In the genomic region with DNA sequence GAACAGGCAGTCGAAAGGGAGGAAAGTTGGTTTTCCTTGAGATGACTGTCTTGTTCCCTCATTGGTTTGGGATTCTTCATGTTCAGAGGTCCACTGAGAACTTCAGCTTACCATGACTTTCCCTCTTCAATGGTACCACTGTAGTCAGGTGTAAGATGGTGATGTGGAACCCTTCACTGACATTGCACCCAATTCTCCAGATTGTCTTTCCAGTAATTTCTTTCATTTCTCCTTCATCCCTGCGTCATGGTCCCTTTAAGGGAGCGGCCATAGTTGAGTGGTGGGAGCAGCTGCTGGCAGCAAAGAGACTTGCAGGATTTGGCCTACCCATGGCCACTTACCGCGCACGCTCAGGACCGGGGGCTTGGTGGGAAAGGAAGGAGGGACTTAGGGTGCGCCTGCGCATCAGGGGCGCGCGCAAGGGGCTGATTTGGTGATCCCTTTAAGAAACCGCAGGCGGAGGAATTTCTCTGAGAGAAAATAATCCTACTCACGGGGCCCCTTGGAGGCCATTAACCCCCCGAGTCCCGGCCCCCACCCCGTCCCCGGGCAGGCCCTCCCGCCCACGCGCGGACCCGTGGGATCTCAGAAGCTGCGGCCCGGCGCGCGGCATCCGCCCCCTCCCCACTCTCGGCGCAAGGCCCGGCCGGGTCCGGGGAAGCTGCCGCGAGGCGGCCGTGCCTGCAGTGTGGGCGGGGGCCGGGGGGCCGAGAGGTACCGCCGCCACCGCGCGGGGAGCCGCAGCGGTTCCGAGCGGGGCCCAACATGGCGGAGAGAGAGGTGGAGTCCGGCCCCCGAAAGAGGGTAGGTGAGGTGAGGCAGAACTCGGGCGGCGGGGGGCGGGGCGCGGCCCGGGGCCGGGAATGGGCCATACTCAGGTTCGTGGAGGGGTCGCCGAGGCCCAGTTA, we compare ENCODE assay signal across 8 cellular contexts. TPM values are rescaled to one million over a fixed set of nuclear protein-coding genes. Genes with fewer than 3 reads are reported as not detected.
DNase-seq lines count a peak whose midpoint lies in the region; ATAC-seq and TF ChIP-seq lines count a peak whose summit lies in the region.

A gene (plus strand): TSS at position 428 of the 908 bp plus-strand sequence. CDS start 338 bp downstream, at position 766.

- ATAC-seq in GM23338: peak; percentile 92
- peak; percentile 98 for ATAC-seq in stimulated activated naive CD8-positive, alpha-beta T cell treated with anti-CD3 and anti-CD28 coated beads, Interleukin-15, amount 100 ng/mL, for 72 hours

- no peaks in the 10 kb centered on the region for H3K27me3 ChIP-seq in GM23338 (ENCODE audit: insufficient read depth)

- H3K4me1 ChIP-seq in GM23338 (ENCODE audit: insufficient read depth): peaks cover 23% of the 10 kb centered on the region

- peaks cover 27% of the 10 kb centered on the region for H3K36me3 Mint-ChIP-seq in GM23338 (ENCODE audit: low read depth)
- H3K36me3 Mint-ChIP-seq in nephron progenitor cell (ENCODE audit: low read depth): peaks cover 41% of the 10 kb centered on the region

- no peak for TF ChIP-seq CTCF in GM23338 (conservative IDR thresholded peaks at IDR 0.05; ENCODE audit: low read depth in 2 of 2)
- no peak for TF ChIP-seq CTCF in nephron progenitor cell (IDR thresholded peaks at IDR 0.05)

- DNase-seq in Daoy (ENCODE audit: low read depth) (peak; percentile 98), GM23338 (ENCODE audit: low spot score) (peak; percentile 98), LoVo (ENCODE audit: low spot score) (peak; percentile 95), SHP77 treated with DMSO at 0.1 percent for 48 hours (lab: John Stamatoyannopoulos, UW) (peak; percentile 83), fibroblast of the conjunctiva (ENCODE audit: low read depth) (peak; percentile 98), nephron progenitor cell (peak; percentile 86)
- peak; percentile 95 for DNase-seq in activated effector memory CD4-positive, alpha-beta T cell treated with anti-CD3 and anti-CD28 coated beads, Interleukin-2, amount 50 U/mL, for 16 hours
- DNase-seq in stimulated activated naive CD8-positive, alpha-beta T cell treated with anti-CD3 and anti-CD28 coated beads, Interleukin-15, amount 100 ng/mL, for 72 hours: peak; percentile 85 to 94

- 0 out of 2 replicates have a peak, but pooled peaks cover 11% of the 10 kb centered on the region for H4K20me1 ChIP-seq in GM23338 (replicated peaks; ENCODE audit: insufficient read depth)

- peak within 1 kb of the TSS; percentile 16; the same call in 1 of the 2 replicates for H2AFZ ChIP-seq in GM23338

- H3K79me2 ChIP-seq in GM23338 (replicated peaks; ENCODE audit: insufficient read depth): peaks cover 43% of the 10 kb centered on the region

- 0 out of 2 replicates have a peak, but pooled peaks cover 7% of the 10 kb centered on the region for H3K9me2 ChIP-seq in GM23338 (ENCODE audit: insufficient read depth)

- peak within 1 kb of the TSS; percentile 89 for H3K4me2 ChIP-seq in GM23338

- peaks cover 3% of the 10 kb centered on the region; the same call in 1 of the 3 replicates for H3K9me3 Mint-ChIP-seq in GM23338
- peaks cover 22% of the 10 kb centered on the region for H3K9me3 Mint-ChIP-seq in nephron progenitor cell
- peaks cover 0 to 4% of the 10 kb centered on the region in 2 donors for H3K9me3 Mint-ChIP-seq in stimulated activated naive CD8-positive, alpha-beta T cell treated with anti-CD3 and anti-CD28 coated beads, Interleukin-15, amount 100 ng/mL, for 72 hours

- peaks cover 4% of the 10 kb centered on the region for H3K27me3 Mint-ChIP-seq in GM23338 (ENCODE audit: insufficient read depth, low read depth, poor library complexity)
- peaks cover 9% of the 10 kb centered on the region for H3K27me3 Mint-ChIP-seq in nephron progenitor cell (ENCODE audit: low read depth, poor library complexity)
- H3K27me3 Mint-ChIP-seq in stimulated activated naive CD8-positive, alpha-beta T cell treated with anti-CD3 and anti-CD28 coated beads, Interleukin-15, amount 100 ng/mL, for 72 hours: peaks cover 14% of the 10 kb centered on the region

- peak within 1 kb of the TSS; percentile 94 for H3K27ac ChIP-seq in GM23338 (ENCODE audit: low read depth)

- H3K4me3 Mint-ChIP-seq in GM23338: peak within 1 kb of the TSS; percentile 92
- H3K4me3 Mint-ChIP-seq in nephron progenitor cell: peak within 1 kb of the TSS; percentile 90
- peak within 1 kb of the TSS; percentile 85 to 86 for H3K4me3 Mint-ChIP-seq in stimulated activated naive CD8-positive, alpha-beta T cell treated with anti-CD3 and anti-CD28 coated beads, Interleukin-15, amount 100 ng/mL, for 72 hours

- peaks cover 23% of the 10 kb centered on the region for H3K4me1 Mint-ChIP-seq in GM23338
- peaks cover 36% of the 10 kb centered on the region for H3K4me1 Mint-ChIP-seq in nephron progenitor cell
- peaks cover 28% of the 10 kb centered on the region for H3K4me1 Mint-ChIP-seq in stimulated activated naive CD8-positive, alpha-beta T cell treated with anti-CD3 and anti-CD28 coated beads, Interleukin-15, amount 100 ng/mL, for 72 hours

- no peaks in the 10 kb centered on the region; the same call in 1 of the 2 replicates for H3K36me3 ChIP-seq in GM23338 (ENCODE audit: insufficient read depth)

- peak within 1 kb of the TSS; percentile 56 for H3K4me3 ChIP-seq in GM23338

- H3K27ac Mint-ChIP-seq in GM23338: peak within 1 kb of the TSS; percentile 89
- H3K27ac Mint-ChIP-seq in nephron progenitor cell: peak within 1 kb of the TSS; percentile 3
- H3K27ac Mint-ChIP-seq in stimulated activated naive CD8-positive, alpha-beta T cell treated with anti-CD3 and anti-CD28 coated beads, Interleukin-15, amount 100 ng/mL, for 72 hours: peak within 1 kb of the TSS; percentile 90 to 92

- 0 out of 2 replicates have a peak, but pooled peaks cover 4% of the 10 kb centered on the region for H3F3A ChIP-seq in GM23338 (replicated peaks; ENCODE audit: low read depth)

TF ChIP-seq in GM23338, 12 proteins besides CTCF, POLR2A, EP300 and RAD21 (continues in another document):
- TF ChIP-seq ZNF331 (CRISPR knock-in tag; IDR thresholded peaks at IDR 0.05; ENCODE audit: low read depth) (no peak), POLR2AphosphoS5 (IDR thresholded peaks at IDR 0.05; ENCODE audit: low read depth) (peak; percentile 18; the same call in 1 of the 2 replicates), ZNF114 (CRISPR knock-in tag; IDR thresholded peaks at IDR 0.05) (peak; percentile 77; the same call in 1 of the 2 replicates)
- TF ChIP-seq, protein P1, sequence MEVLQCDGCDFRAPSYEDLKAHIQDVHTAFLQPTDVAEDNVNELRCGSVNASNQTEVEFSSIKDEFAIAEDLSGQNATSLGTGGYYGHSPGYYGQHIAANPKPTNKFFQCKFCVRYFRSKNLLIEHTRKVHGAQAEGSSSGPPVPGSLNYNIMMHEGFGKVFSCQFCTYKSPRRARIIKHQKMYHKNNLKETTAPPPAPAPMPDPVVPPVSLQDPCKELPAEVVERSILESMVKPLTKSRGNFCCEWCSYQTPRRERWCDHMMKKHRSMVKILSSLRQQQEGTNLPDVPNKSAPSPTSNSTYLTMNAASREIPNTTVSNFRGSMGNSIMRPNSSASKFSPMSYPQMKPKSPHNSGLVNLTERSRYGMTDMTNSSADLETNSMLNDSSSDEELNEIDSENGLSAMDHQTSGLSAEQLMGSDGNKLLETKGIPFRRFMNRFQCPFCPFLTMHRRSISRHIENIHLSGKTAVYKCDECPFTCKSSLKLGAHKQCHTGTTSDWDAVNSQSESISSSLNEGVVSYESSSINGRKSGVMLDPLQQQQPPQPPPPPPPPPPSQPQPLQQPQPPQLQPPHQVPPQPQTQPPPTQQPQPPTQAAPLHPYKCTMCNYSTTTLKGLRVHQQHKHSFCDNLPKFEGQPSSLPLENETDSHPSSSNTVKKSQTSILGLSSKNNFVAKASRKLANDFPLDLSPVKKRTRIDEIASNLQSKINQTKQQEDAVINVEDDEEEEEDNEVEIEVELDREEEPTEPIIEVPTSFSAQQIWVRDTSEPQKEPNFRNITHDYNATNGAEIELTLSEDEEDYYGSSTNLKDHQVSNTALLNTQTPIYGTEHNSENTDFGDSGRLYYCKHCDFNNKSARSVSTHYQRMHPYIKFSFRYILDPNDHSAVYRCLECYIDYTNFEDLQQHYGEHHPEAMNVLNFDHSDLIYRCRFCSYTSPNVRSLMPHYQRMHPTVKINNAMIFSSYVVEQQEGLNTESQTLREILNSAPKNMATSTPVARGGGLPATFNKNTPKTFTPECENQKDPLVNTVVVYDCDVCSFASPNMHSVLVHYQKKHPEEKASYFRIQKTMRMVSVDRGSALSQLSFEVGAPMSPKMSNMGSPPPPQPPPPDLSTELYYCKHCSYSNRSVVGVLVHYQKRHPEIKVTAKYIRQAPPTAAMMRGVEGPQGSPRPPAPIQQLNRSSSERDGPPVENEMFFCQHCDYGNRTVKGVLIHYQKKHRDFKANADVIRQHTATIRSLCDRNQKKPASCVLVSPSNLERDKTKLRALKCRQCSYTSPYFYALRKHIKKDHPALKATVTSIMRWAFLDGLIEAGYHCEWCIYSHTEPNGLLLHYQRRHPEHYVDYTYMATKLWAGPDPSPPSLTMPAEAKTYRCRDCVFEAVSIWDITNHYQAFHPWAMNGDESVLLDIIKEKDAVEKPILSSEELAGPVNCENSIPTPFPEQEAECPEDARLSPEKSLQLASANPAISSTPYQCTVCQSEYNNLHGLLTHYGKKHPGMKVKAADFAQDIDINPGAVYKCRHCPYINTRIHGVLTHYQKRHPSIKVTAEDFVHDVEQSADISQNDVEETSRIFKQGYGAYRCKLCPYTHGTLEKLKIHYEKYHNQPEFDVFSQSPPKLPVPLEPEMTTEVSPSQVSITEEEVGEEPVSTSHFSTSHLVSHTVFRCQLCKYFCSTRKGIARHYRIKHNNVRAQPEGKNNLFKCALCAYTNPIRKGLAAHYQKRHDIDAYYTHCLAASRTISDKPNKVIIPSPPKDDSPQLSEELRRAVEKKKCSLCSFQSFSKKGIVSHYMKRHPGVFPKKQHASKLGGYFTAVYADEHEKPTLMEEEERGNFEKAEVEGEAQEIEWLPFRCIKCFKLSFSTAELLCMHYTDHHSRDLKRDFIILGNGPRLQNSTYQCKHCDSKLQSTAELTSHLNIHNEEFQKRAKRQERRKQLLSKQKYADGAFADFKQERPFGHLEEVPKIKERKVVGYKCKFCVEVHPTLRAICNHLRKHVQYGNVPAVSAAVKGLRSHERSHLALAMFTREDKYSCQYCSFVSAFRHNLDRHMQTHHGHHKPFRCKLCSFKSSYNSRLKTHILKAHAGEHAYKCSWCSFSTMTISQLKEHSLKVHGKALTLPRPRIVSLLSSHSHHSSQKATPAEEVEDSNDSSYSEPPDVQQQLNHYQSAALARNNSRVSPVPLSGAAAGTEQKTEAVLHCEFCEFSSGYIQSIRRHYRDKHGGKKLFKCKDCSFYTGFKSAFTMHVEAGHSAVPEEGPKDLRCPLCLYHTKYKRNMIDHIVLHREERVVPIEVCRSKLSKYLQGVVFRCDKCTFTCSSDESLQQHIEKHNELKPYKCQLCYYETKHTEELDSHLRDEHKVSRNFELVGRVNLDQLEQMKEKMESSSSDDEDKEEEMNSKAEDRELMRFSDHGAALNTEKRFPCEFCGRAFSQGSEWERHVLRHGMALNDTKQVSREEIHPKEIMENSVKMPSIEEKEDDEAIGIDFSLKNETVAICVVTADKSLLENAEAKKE (CRISPR knock-in tag; IDR thresholded peaks at IDR 0.05): 0 out of 2 replicates have a peak, but pooled peaks have one; percentile 34

RNA-seq across cellular contexts. Expression of the gene that starts here (rescaled TPM):
- total RNA-seq in Daoy (2014; rRNA removed; shearing (Covaris generic)): 20.4 and 24.5 TPM in 2 replicates
- 44.9 and 65.4 TPM in 2 replicates for total RNA-seq in GM23338 (2014; rRNA removed; shearing (Covaris generic))
- polyA plus RNA-seq in GM23338 (2016; fragmentation: Nextera tagmentation; extraction: Ambion mirVana): 62.1 and 68.5 TPM in 2 replicates

Comparison
In these comparisons a context has a peak if more than half of its experiments do, and no peak if none do; other contexts are left out.
1. Peak in every context shown above with its lines: DNase-seq, ATAC-seq, H3K4me3 ChIP-seq and H3K27ac ChIP-seq.
2. H3K27ac Mint-ChIP-seq: peak in every context shown above with its lines; median percentile 91 in stimulated activated naive CD8-positive, alpha-beta T cell treated with anti-CD3 and anti-CD28 coated beads, Interleukin-15, amount 100 ng/mL, for 72 hours; 89 in GM23338; 3 in nephron progenitor cell.